Comparison of ENCODE assay signal across 13 cellular contexts in genomic region chr17:67272312-67273050, GRCh38. TPM values are rescaled to one million over a fixed set of nuclear protein-coding genes. Genes with fewer than 3 reads are reported as not detected.
DNase-seq lines count a peak whose midpoint lies in the region; ATAC-seq and TF ChIP-seq lines count a peak whose summit lies in the region.
"Had no signal": no experiment of that assay in that cellular context is flagged by ENCODE, and none has a peak within 500 bp of the region (broad histone marks: within the 10 kb centered on the region; RNA-seq: fewer than 3 reads in every experiment).

No MANE protein-coding gene starts in this region.

- H3K27ac Mint-ChIP-seq in CD4-positive, alpha-beta T cell = no peak overlapping the region
- H3K27ac Mint-ChIP-seq in Calu3 (ENCODE audit: unreplicated experiment) = no peak overlapping the region

- POLR2A ChIA-PET in A673 (lab: Charles Lee; ENCODE audit: low non-redundant PET) = interaction anchor here (0.6 kb wide), 2 partner anchors 51 to 160 kb away, joined by 4 to 5 read pairs; no protein-coding TSS in a partner anchor
- POLR2A ChIA-PET in CD4-positive, alpha-beta T cell (lab: Charles Lee) = interaction anchor here (0.6 kb wide), 1 partner anchor 1091 kb away, joined by 3 read pairs; no protein-coding TSS in a partner anchor

- no peaks in the 10 kb centered on the region for H3K27me3 Mint-ChIP-seq in CD4-positive, alpha-beta T cell
- H3K27me3 Mint-ChIP-seq in Calu3 (ENCODE audit: unreplicated experiment) = no peaks in the 10 kb centered on the region

- DNase-seq in A673 (ENCODE audit: low spot score) (peak; percentile 59), GM13977 (ENCODE audit: low spot score) (peak; percentile 40), foreskin keratinocyte (no peak), COR-L47 (lab: John Stamatoyannopoulos, UW) (no peak), NCI-H146 treated with DMSO at 0.1 percent for 48 hours (lab: John Stamatoyannopoulos, UW; ENCODE audit: unreplicated experiment) (no peak), Calu3 (no peak)
- no peak for DNase-seq in CD4-positive, alpha-beta T cell
- DNase-seq: Caco-2, esophagus squamous epithelium, NCI-H1436 treated with DMSO at 0.1 percent for 48 hours, sigmoid colon had no signal

- H3K36me3 ChIP-seq in A673 (ENCODE audit: insufficient read depth, low read length, poor library complexity, severe bottlenecking) (no peaks in the 10 kb centered on the region), SU-DHL-6 (ENCODE audit: low read length) (no peaks in the 10 kb centered on the region)
- H3K36me3 ChIP-seq: esophagus squamous epithelium, sigmoid colon had no signal

- ATAC-seq in foreskin keratinocyte = no peak
- ATAC-seq in CD4-positive, alpha-beta T cell (ENCODE audit: poor library complexity) = no peak
- ATAC-seq: Panc1 had no signal

- CTCF ChIA-PET in A673 (lab: Charles Lee) = interaction anchor here (1.0 kb wide), 1 partner anchor 50 kb away, joined by 3 read pairs; no protein-coding TSS in a partner anchor
- CTCF ChIA-PET in CD4-positive, alpha-beta T cell (lab: Charles Lee) = interaction anchor here (0.7 to 1.2 kb wide), 3 partner anchors 9 to 262 kb away, joined by 3 read pairs; no protein-coding TSS in a partner anchor
- CTCF ChIA-PET in Calu3 (lab: Charles Lee) = no interaction called here

- intact Hi-C loops in A673 (cut with micrococcal nuclease; ENCODE audit: unreplicated experiment) (no loop called here), Calu3 (cut with micrococcal nuclease; ENCODE audit: unreplicated experiment) (no loop called here)
- intact Hi-C loops in CD4-positive, alpha-beta T cell (cut with DNase I, micrococcal nuclease) = no loop called here

- no peak overlapping the region for H2AFZ ChIP-seq in SU-DHL-6 (ENCODE audit: low read depth, low read length, severe bottlenecking)

- H3K9ac ChIP-seq in SU-DHL-6 (ENCODE audit: low read length) = no peak overlapping the region

- peak; percentile 65 for TF ChIP-seq CTCF in A673 (conservative IDR thresholded peaks at IDR 0.05; ENCODE audit: low read depth, low read length)
- TF ChIP-seq CTCF in GM13977 (IDR thresholded peaks at IDR 0.05; ENCODE audit: extremely low read depth, insufficient read depth, missing control alignments) = no peak
- TF ChIP-seq CTCF in SU-DHL-6 (IDR thresholded peaks at IDR 0.05; ENCODE audit: insufficient read depth, low read length, poor library complexity, severe bottlenecking) = peak; percentile 42
- TF ChIP-seq CTCF in foreskin keratinocyte (conservative IDR thresholded peaks at IDR 0.05) = peak; percentile 42
- TF ChIP-seq CTCF in CD4-positive, alpha-beta T cell (IDR thresholded peaks at IDR 0.05) = no peak
- TF ChIP-seq CTCF in Calu3 (IDR thresholded peaks at IDR 0.05; ENCODE audit: unreplicated experiment) = no peak

- H4K20me1 ChIP-seq in SU-DHL-6 (ENCODE audit: low read depth, low read length) = no peaks in the 10 kb centered on the region

- H3K9me2 ChIP-seq in SU-DHL-6 (replicated peaks; ENCODE audit: insufficient read depth, low read length) = no peaks in the 10 kb centered on the region

- H3K4me1 ChIP-seq in A673 (ENCODE audit: insufficient read depth, low read length, poor library complexity, severe bottlenecking) (no peaks in the 10 kb centered on the region), foreskin keratinocyte (no peaks in the 10 kb centered on the region)
- H3K4me1 ChIP-seq: Caco-2, esophagus squamous epithelium, sigmoid colon had no signal

- H3F3A ChIP-seq in SU-DHL-6 (ENCODE audit: insufficient read depth) = no peaks in the 10 kb centered on the region

- no peaks in the 10 kb centered on the region for H3K4me1 Mint-ChIP-seq in CD4-positive, alpha-beta T cell (ENCODE audit: low read depth)
- H3K4me1 Mint-ChIP-seq in Calu3 (ENCODE audit: low read depth, unreplicated experiment) = no peaks in the 10 kb centered on the region

- H3K79me2 ChIP-seq in SU-DHL-6 (ENCODE audit: insufficient read depth, low read length) = no peaks in the 10 kb centered on the region

- no peaks in the 10 kb centered on the region for H3K36me3 Mint-ChIP-seq in CD4-positive, alpha-beta T cell (ENCODE audit: low read depth)
- H3K36me3 Mint-ChIP-seq in Calu3 (ENCODE audit: insufficient read depth, unreplicated experiment) = no peaks in the 10 kb centered on the region

- no peaks in the 10 kb centered on the region for H3K9me3 Mint-ChIP-seq in CD4-positive, alpha-beta T cell
- no peaks in the 10 kb centered on the region for H3K9me3 Mint-ChIP-seq in Calu3 (ENCODE audit: low read depth, unreplicated experiment)

- no peaks in the 10 kb centered on the region for H3K27me3 ChIP-seq in A673 (replicated peaks; ENCODE audit: insufficient read depth, low read depth, low read length, poor library complexity)
- H3K27me3 ChIP-seq in SU-DHL-6 (ENCODE audit: low read length) = no peaks in the 10 kb centered on the region
- H3K27me3 ChIP-seq in foreskin keratinocyte = no peaks in the 10 kb centered on the region
- H3K27me3 ChIP-seq in CD4-positive, alpha-beta T cell (ENCODE audit: control insufficient read depth, insufficient read depth, low read length) = no peaks in the 10 kb centered on the region
- H3K27me3 ChIP-seq: sigmoid colon had no signal

- H3K4me2 ChIP-seq in SU-DHL-6 (ENCODE audit: low read depth, low read length, poor library complexity, severe bottlenecking) = no peak overlapping the region

- no peak overlapping the region for H3K27ac ChIP-seq in A673 (ENCODE audit: low read depth, low read length, poor library complexity, severe bottlenecking)
- H3K27ac ChIP-seq in SU-DHL-6 (ENCODE audit: low read depth, low read length) = no peak overlapping the region
- no peak overlapping the region for H3K27ac ChIP-seq in foreskin keratinocyte
- H3K27ac ChIP-seq in CD4-positive, alpha-beta T cell (ENCODE audit: low read depth, low read length) = no peak overlapping the region
- H3K27ac ChIP-seq: esophagus squamous epithelium, sigmoid colon had no signal

- H3K4me3 ChIP-seq in A673 (ENCODE audit: low read depth, low read length, poor library complexity, severe bottlenecking) (no peak overlapping the region), SU-DHL-6 (ENCODE audit: insufficient read depth, low read length, poor library complexity, severe bottlenecking) (no peak overlapping the region)
- H3K4me3 ChIP-seq: esophagus squamous epithelium, sigmoid colon had no signal

- BruUV-seq in A673 (replicated peaks; lab: Mats Ljungman, UMichigan) (no TSS peak), Calu3 (replicated peaks; lab: Mats Ljungman, UMichigan) (no TSS peak)

- no peak overlapping the region for H3K4me3 Mint-ChIP-seq in CD4-positive, alpha-beta T cell
- H3K4me3 Mint-ChIP-seq in Calu3 (ENCODE audit: low read depth, unreplicated experiment) = no peak overlapping the region

- in situ Hi-C loops in GM13977 (cut with MboI; ENCODE audit: low pct_unique_long_range_greater_than_20kb, low sequenced_read_pairs, unreplicated experiment) = no loop called here

- H3K9me3 ChIP-seq in A673 (ENCODE audit: low read depth, low read length, poor library complexity, severe bottlenecking) = no peaks in the 10 kb centered on the region
- H3K9me3 ChIP-seq in SU-DHL-6 (ENCODE audit: insufficient read depth, low read length) = no peaks in the 10 kb centered on the region
- H3K9me3 ChIP-seq in CD4-positive, alpha-beta T cell (ENCODE audit: control insufficient read depth, low read length) = no peaks in the 10 kb centered on the region
- H3K9me3 ChIP-seq: Caco-2, esophagus squamous epithelium, sigmoid colon had no signal

RNA-seq across cellular contexts. Expression of gene HELZ, which starts 27.5 kb away (rescaled TPM):
- 49.1 and 57.3 TPM in 2 replicates for total RNA-seq in A673 (2021)
- total RNA-seq in foreskin keratinocyte = 25.5 and 30.2 TPM in 2 replicates
- 2.1 and 2.3 TPM in 2 replicates for polyA plus RNA-seq in foreskin keratinocyte
- total RNA-seq in CD4-positive, alpha-beta T cell = 100 to 1,000 TPM in 1 of 2 experiments, 10 to 100 TPM in 1; 94.8 to 107 TPM
- 50.7 and 60.8 TPM in 2 replicates for total RNA-seq in Calu3 (2022)

Comparison
In these comparisons a context has a peak if more than half of its experiments do, and no peak if none do; other contexts are left out.
1. DNase-seq: peak in A673 (single experiment) and GM13977 (single experiment); none in foreskin keratinocyte (0 of 2), CD4-positive, alpha-beta T cell (0 of 10), COR-L47 (single experiment), NCI-H146 treated with DMSO at 0.1 percent for 48 hours (single experiment) and Calu3 (single experiment).
2. CTCF ChIP-seq: peak in A673 (single experiment), SU-DHL-6 (single experiment) and foreskin keratinocyte (single experiment); none in GM13977 (single experiment), CD4-positive, alpha-beta T cell (single experiment) and Calu3 (single experiment).